In the genomic region with DNA sequence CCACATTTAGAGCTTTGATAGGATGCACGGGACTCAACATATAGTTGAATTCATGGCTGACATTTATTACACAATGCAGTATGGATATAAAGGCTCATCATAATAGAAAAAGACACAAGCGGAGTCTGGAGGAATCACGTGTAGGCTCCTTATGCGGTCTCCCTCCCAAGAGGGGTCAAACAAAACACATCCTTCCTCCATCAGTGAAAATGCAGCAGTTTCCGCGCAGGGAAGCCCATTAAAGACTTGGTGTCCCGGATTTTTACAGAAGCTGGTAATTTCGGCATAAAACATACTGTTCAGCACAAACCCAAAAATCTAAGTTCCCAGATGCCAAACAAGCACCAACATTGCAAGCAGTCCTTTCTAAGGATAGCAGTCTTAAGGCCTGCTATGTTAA, we compare ENCODE assay signal across 8 cellular contexts. TPM values are rescaled to one million over a fixed set of nuclear protein-coding genes. Genes with fewer than 3 reads are reported as not detected.
DNase-seq lines count a peak whose midpoint lies in the region; ATAC-seq, FAIRE-seq and TF ChIP-seq lines count a peak whose summit lies in the region.

No MANE protein-coding gene starts in this region.

- H3K36me3 ChIP-seq in rectal smooth muscle tissue (ENCODE audit: control insufficient read depth, insufficient read depth, low read length): no peaks in the 10 kb centered on the region

- H3K4me1 Mint-ChIP-seq in endothelial cell (ENCODE audit: unreplicated experiment): peaks cover 15% of the 10 kb centered on the region

- no peaks in the 10 kb centered on the region for H3K27me3 ChIP-seq in rectal smooth muscle tissue (ENCODE audit: control insufficient read depth, insufficient read depth, low read length)

- no peak for ATAC-seq in HG02938 (IDR thresholded peaks at IDR 0.05; ENCODE audit: unreplicated experiment)
- no peak for ATAC-seq in GM21528 (IDR thresholded peaks at IDR 0.05; ENCODE audit: low FRiP score, unreplicated experiment)
- ATAC-seq in GM18517 (IDR thresholded peaks at IDR 0.05; ENCODE audit: unreplicated experiment): no peak

- H3K4me1 ChIP-seq in rectal smooth muscle tissue (ENCODE audit: control insufficient read depth, insufficient read depth, low read length): peaks cover 3% of the 10 kb centered on the region

- no peaks in the 10 kb centered on the region for H3K9me3 Mint-ChIP-seq in endothelial cell (ENCODE audit: unreplicated experiment)

- no peak for DNase-seq in GM12891 (ENCODE audit: insufficient read length, low spot score)
- peak; percentile 53 for DNase-seq in OCI-M1 (lab: John Stamatoyannopoulos, UW)
- DNase-seq in endothelial cell (ENCODE audit: low spot score): no peak
- no peak for DNase-seq in NCI-H510A treated with DMSO at 0.1 percent for 48 hours (lab: John Stamatoyannopoulos, UW)

- peak overlapping the region; percentile 82 for H3K4me3 ChIP-seq in rectal smooth muscle tissue (ENCODE audit: low read length)

- H3K36me3 Mint-ChIP-seq in endothelial cell (ENCODE audit: low read depth, unreplicated experiment): no peaks in the 10 kb centered on the region

- H3K4me3 Mint-ChIP-seq in endothelial cell (ENCODE audit: unreplicated experiment): peak overlapping the region; percentile 97

- H3K9ac ChIP-seq in rectal smooth muscle tissue (ENCODE audit: low read length): no peak overlapping the region

- H3K27me3 Mint-ChIP-seq in endothelial cell (ENCODE audit: unreplicated experiment): peaks cover 4% of the 10 kb centered on the region

- H3K27ac ChIP-seq in rectal smooth muscle tissue (ENCODE audit: low read depth, low read length): no peak overlapping the region

- TF ChIP-seq POLR2A in GM12891 (IDR thresholded peaks at IDR 0.05; ENCODE audit: low read depth, low read length): no peak

- TF ChIP-seq CTCF in endothelial cell (IDR thresholded peaks at IDR 0.05; ENCODE audit: unreplicated experiment): no peak

- no peak overlapping the region for H3K27ac Mint-ChIP-seq in endothelial cell (ENCODE audit: unreplicated experiment)

- peak; percentile 31 for FAIRE-seq in GM12891 (lab: Jason Lieb, UNC)

TF ChIP-seq in GM12891, 5 proteins besides CTCF, POLR2A, EP300 and RAD21:
- TF ChIP-seq POU2F2 (IDR thresholded peaks at IDR 0.05; ENCODE audit: low read depth, low read length) (no peak), POLR2AphosphoS5 (IDR thresholded peaks at IDR 0.05; ENCODE audit: low read depth, low read length) (no peak), PAX5 (IDR thresholded peaks at IDR 0.05; ENCODE audit: insufficient read depth, low read length, severe bottlenecking) (no peak), SPI1 (IDR thresholded peaks at IDR 0.05; ENCODE audit: low read depth, low read length) (no peak), TAF1 (IDR thresholded peaks at IDR 0.05; ENCODE audit: low read depth, low read length) (no peak)

RNA-seq across cellular contexts. Expression of a gene that starts 1.1 kb away (rescaled TPM):
- polyA plus RNA-seq in GM12891 (2012; ENCODE audit: low read depth, missing spikeins): 5.3 TPM
- 15.9 TPM for total RNA-seq in endothelial cell (ENCODE audit: unreplicated experiment)

RNA-seq across cellular contexts. Expression of a gene that starts 54.4 kb away (rescaled TPM):
- polyA plus RNA-seq in GM12891 (2012; ENCODE audit: low read depth, missing spikeins): 50.4 TPM
- 70.0 TPM for total RNA-seq in endothelial cell (ENCODE audit: unreplicated experiment)
